In genomic region chr16:4330277-4330882, GRCh38 we compare ENCODE assay signal across 8 cellular contexts. TPM values are rescaled to one million over a fixed set of nuclear protein-coding genes. Genes with fewer than 3 reads are reported as not detected.
DNase-seq lines count a peak whose midpoint lies in the region; TF ChIP-seq lines count a peak whose summit lies in the region.

No MANE protein-coding gene starts in this region.

- peaks cover 38% of the 10 kb centered on the region for H3K4me1 Mint-ChIP-seq in chondrocyte (ENCODE audit: low read depth)

- H3K27me3 Mint-ChIP-seq in chondrocyte (ENCODE audit: low read depth), result no peaks in the 10 kb centered on the region

- H3K9me3 Mint-ChIP-seq in chondrocyte (ENCODE audit: low read depth), result no peaks in the 10 kb centered on the region

- TF ChIP-seq CTCF in NB4 (IDR thresholded peaks at IDR 0.05; ENCODE audit: low read depth, low read length) (peak; percentile 95), chondrocyte (IDR thresholded peaks at IDR 0.05) (peak; percentile 96)

- H3K27ac Mint-ChIP-seq in chondrocyte (ENCODE audit: unreplicated experiment), result no peak overlapping the region

- DNase-seq in NK-92 treated with Interleukin-12 subunit alpha and Interleukin-12 subunit beta, amount 100 ng/mL, for 24 hours (lab: John Stamatoyannopoulos, UW), result peak; percentile 51
- DNase-seq in NK-92 (lab: John Stamatoyannopoulos, UW; ENCODE audit: unreplicated experiment) (no peak), NB4 (ENCODE audit: low read depth) (peak; percentile 71), chondrocyte (ENCODE audit: low spot score) (no peak), left kidney (ENCODE audit: low read depth, low spot score) (peak; percentile 77), NCI-H2107 (lab: John Stamatoyannopoulos, UW) (no peak)
- DNase-seq in activated CD4-positive, alpha-beta T cell treated with anti-CD3 and anti-CD28 coated beads for 48 hours, result peak; percentile 80
- DNase-seq in stimulated activated CD4-positive, alpha-beta T cell treated with anti-CD3 and anti-CD28 coated beads, Interleukin-4, amount 100 ng/mL, for 4 hours, result peak; percentile 53 to 72

- no peak overlapping the region for H3K4me3 ChIP-seq in NB4 (ENCODE audit: low read depth, low read length)

- H3K4me3 Mint-ChIP-seq in chondrocyte (ENCODE audit: unreplicated experiment), result no peak overlapping the region

- no peak for TF ChIP-seq POLR2A in NB4 (IDR thresholded peaks at IDR 0.05; ENCODE audit: extremely low read depth, insufficient read length)

- peaks cover 6% of the 10 kb centered on the region for H3K36me3 Mint-ChIP-seq in chondrocyte (ENCODE audit: low read depth)

RNA-seq across cellular contexts. Expression of gene GLIS2, which starts 14.5 kb away (rescaled TPM):
- 58.7 to 62.8 TPM (median 61.2 TPM) in 3 replicates for total RNA-seq in chondrocyte

RNA-seq across cellular contexts. Expression of gene PAM16, which starts 20.7 kb away (rescaled TPM):
- total RNA-seq in chondrocyte, result 21.6 to 24.4 TPM (median 22.4 TPM) in 3 replicates

RNA-seq across cellular contexts. Expression of gene VASN, which starts 41.3 kb away (rescaled TPM):
- 79.7 to 82.0 TPM (median 81.8 TPM) in 3 replicates for total RNA-seq in chondrocyte

RNA-seq across cellular contexts. Expression of gene TFAP4, which starts 57.6 kb away (rescaled TPM):
- total RNA-seq in chondrocyte, result 2.5 to 4.0 TPM (median 2.5 TPM) in 3 replicates

Comparison
In these comparisons a context has a peak if more than half of its experiments do, and no peak if none do; other contexts are left out.
1. DNase-seq: peak in NK-92 treated with Interleukin-12 subunit alpha and Interleukin-12 subunit beta, amount 100 ng/mL, for 24 hours (single experiment), NB4 (single experiment), activated CD4-positive, alpha-beta T cell treated with anti-CD3 and anti-CD28 coated beads for 48 hours (single experiment), left kidney (single experiment) and stimulated activated CD4-positive, alpha-beta T cell treated with anti-CD3 and anti-CD28 coated beads, Interleukin-4, amount 100 ng/mL, for 4 hours (2 of 2); none in NK-92 (single experiment), chondrocyte (single experiment) and NCI-H2107 (single experiment).